Comparison of ENCODE assay signal across 8 cellular contexts in genomic region chr1:149885364-149886111, GRCh38. TPM values are rescaled to one million over a fixed set of nuclear protein-coding genes. Genes with fewer than 3 reads are reported as not detected.
DNase-seq lines count a peak whose midpoint lies in the region; ATAC-seq and TF ChIP-seq lines count a peak whose summit lies in the region.

No MANE protein-coding gene starts in this region.

- H3K4me3 ChIP-seq in HCT116 (replicated peaks in 1 of 2; ENCODE audit: low read depth in 1 of 2, low read length in 2 of 2) (peak overlapping the region; percentile 50 to 63), left lung (peak overlapping the region; percentile 57 to 61)

- BruUV-seq in HCT116 (replicated peaks; lab: Mats Ljungman, UMichigan) = no TSS peak

- H2AFZ ChIP-seq in HCT116 (ENCODE audit: low read depth, low read length, poor library complexity, severe bottlenecking) = no peak overlapping the region

- no peaks in the 10 kb centered on the region for H3K36me3 Mint-ChIP-seq in activated CD4-positive, alpha-beta T cell treated with anti-CD3 and anti-CD28 coated beads, Interleukin-2, amount 10 ng/mL, durations not matched to agents 7 days and 5 days (ENCODE audit: low read depth)

- TF ChIP-seq RAD21 in HCT116 (IDR thresholded peaks at IDR 0.05; ENCODE audit: low read depth) = no peak

- intact Hi-C loops in HCT116 (cut with micrococcal nuclease) (no loop called here), left lung (cut with DNase I) (no loop called here)

- H3K36me3 ChIP-seq in HCT116 (ENCODE audit: control insufficient read depth in 1 of 2, insufficient read depth in 2 of 2, low read length in 2 of 2) (no peaks in the 10 kb centered on the region), left lung (no peaks in the 10 kb centered on the region)

- H3K79me2 ChIP-seq in HCT116 (ENCODE audit: insufficient read depth, low read length) = no peaks in the 10 kb centered on the region

- H3K4me1 ChIP-seq in HCT116 (ENCODE audit: control insufficient read depth in 1 of 2, insufficient read depth in 2 of 2, low read length in 2 of 2) = peaks cover 22 to 45% of the 10 kb centered on the region in 2 experiments
- peaks cover 4 to 28% of the 10 kb centered on the region in 2 donors for H3K4me1 ChIP-seq in left lung

- DNase-seq in AG08395 (ENCODE audit: low spot score) = peak; percentile 89
- DNase-seq in HCT116 (ENCODE audit: low read depth, low spot score) = peak; percentile 73
- peak; percentile 58 to 72 for DNase-seq in NCI-H524 (lab: John Stamatoyannopoulos, UW)
- DNase-seq in activated CD4-positive, alpha-beta T cell treated with anti-CD3 and anti-CD28 coated beads, Interleukin-2, amount 10 ng/mL, durations not matched to agents 7 days and 5 days = peak; percentile 81
- DNase-seq in dermis blood vessel endothelial cell = peak; percentile 83
- DNase-seq in left lung = peak; percentile 90
- peak; percentile 67 to 80 for DNase-seq in stimulated activated CD4-positive, alpha-beta T cell treated with anti-CD3 and anti-CD28 coated beads, Interleukin-2, amount 100 ng/mL, for 24 hours

- no peak overlapping the region for H3K27ac Mint-ChIP-seq in activated CD4-positive, alpha-beta T cell treated with anti-CD3 and anti-CD28 coated beads, Interleukin-2, amount 10 ng/mL, durations not matched to agents 7 days and 5 days

- no peaks in the 10 kb centered on the region for H3K9me3 ChIP-seq in HCT116 (ENCODE audit: control insufficient read depth in 1 of 2, insufficient read depth in 1 of 2, low read depth in 1 of 2, low read length in 2 of 2)
- H3K9me3 ChIP-seq in left lung = no peaks in the 10 kb centered on the region

- TF ChIP-seq POLR2A in HCT116 (IDR thresholded peaks at IDR 0.05; ENCODE audit: borderline replicate concordance, extremely low read depth, insufficient read depth, insufficient read length) = peak; percentile 97

- H3K4me3 Mint-ChIP-seq in activated CD4-positive, alpha-beta T cell treated with anti-CD3 and anti-CD28 coated beads, Interleukin-2, amount 10 ng/mL, durations not matched to agents 7 days and 5 days = no peak overlapping the region

- ATAC-seq in HCT116 = peak; percentile 35
- peak; percentile 59 for ATAC-seq in left lung
- no peak for ATAC-seq in HG03521 (IDR thresholded peaks at IDR 0.05; ENCODE audit: unreplicated experiment)

- H3K27ac ChIP-seq in HCT116 (ENCODE audit: low read depth, low read length) (peak overlapping the region; percentile 91), left lung (peak overlapping the region; percentile 93 to 100)

- no peaks in the 10 kb centered on the region for H3K9me3 Mint-ChIP-seq in activated CD4-positive, alpha-beta T cell treated with anti-CD3 and anti-CD28 coated beads, Interleukin-2, amount 10 ng/mL, durations not matched to agents 7 days and 5 days

- peaks cover 18% of the 10 kb centered on the region for H3K4me1 Mint-ChIP-seq in activated CD4-positive, alpha-beta T cell treated with anti-CD3 and anti-CD28 coated beads, Interleukin-2, amount 10 ng/mL, durations not matched to agents 7 days and 5 days

- H3K27me3 Mint-ChIP-seq in activated CD4-positive, alpha-beta T cell treated with anti-CD3 and anti-CD28 coated beads, Interleukin-2, amount 10 ng/mL, durations not matched to agents 7 days and 5 days = no peaks in the 10 kb centered on the region

- H3K9me2 ChIP-seq in HCT116 (ENCODE audit: insufficient read depth) = no peaks in the 10 kb centered on the region

- POLR2A ChIA-PET in HCT116 (lab: Charles Lee) = interaction anchor here (0.8 to 5.5 kb wide), 11 partner anchors 8 to 301 kb away, joined by 4 to 46 read pairs (median 11); partner anchors contain the start of gene MTMR11
- POLR2A ChIA-PET in activated CD4-positive, alpha-beta T cell treated with anti-CD3 and anti-CD28 coated beads, Interleukin-2, amount 10 ng/mL, durations not matched to agents 7 days and 5 days (lab: Charles Lee) = interaction anchor here (0.6 to 4.2 kb wide), 9 partner anchors 14 to 676 kb away, joined by 3 to 31 read pairs (median 4); partner anchors contain the start of genes BOLA1 and SF3B4

- TF ChIP-seq CTCF in HCT116 (IDR thresholded peaks at IDR 0.05 in 2 of 3, conservative IDR thresholded peaks at IDR 0.05 in 1 of 3; ENCODE audit: borderline replicate concordance in 1 of 3, insufficient read depth in 1 of 3, low read depth in 2 of 3, low read length in 2 of 3) (no peak), left lung (IDR thresholded peaks at IDR 0.05) (peak in 1 of 2 donors; percentile 8)

- H3K9ac ChIP-seq in HCT116 (ENCODE audit: low read length) = peak overlapping the region; percentile 87

- RAD21 ChIA-PET in HCT116 (lab: Charles Lee; ENCODE audit: low non-redundant PET in 1 of 2, low total read pairs in 2 of 2, uncharacterized antibody in 2 of 2, unreplicated experiment in 2 of 2) = no interaction called here

- H3K27me3 ChIP-seq in HCT116 (ENCODE audit: insufficient read depth, low read length) (no peaks in the 10 kb centered on the region), left lung (no peaks in the 10 kb centered on the region)

- CTCF ChIA-PET in HCT116 (lab: Charles Lee) = interaction anchor here (3.3 kb wide), 1 partner anchor 283 kb away, joined by 17 read pairs; no protein-coding TSS in a partner anchor
- CTCF ChIA-PET in activated CD4-positive, alpha-beta T cell treated with anti-CD3 and anti-CD28 coated beads, Interleukin-2, amount 10 ng/mL, durations not matched to agents 7 days and 5 days (lab: Charles Lee) = interaction anchor here (0.6 to 1.2 kb wide), 3 partner anchors 8 to 356 kb away, joined by 3 to 4 read pairs (median 4); no protein-coding TSS in a partner anchor

- H4K20me1 ChIP-seq in HCT116 (ENCODE audit: insufficient read depth) = no peaks in the 10 kb centered on the region

- H3K4me2 ChIP-seq in HCT116 (ENCODE audit: low read length) = peak overlapping the region; percentile 91

TF ChIP-seq in HCT116, 20 proteins besides CTCF, POLR2A, EP300 and RAD21:
- TF ChIP-seq EZH2 (IDR thresholded peaks at IDR 0.05) = no peak
- peak; percentile 30 for TF ChIP-seq TCF7L2 (IDR thresholded peaks at IDR 0.05; ENCODE audit: borderline replicate concordance, extremely low read depth, insufficient read depth, insufficient read length)
- TF ChIP-seq JUND (IDR thresholded peaks at IDR 0.05) = peak; percentile 15
- TF ChIP-seq POLR2AphosphoS5 (IDR thresholded peaks at IDR 0.05; ENCODE audit: low read depth, low read length) = peak; percentile 76
- TF ChIP-seq, protein P1, sequence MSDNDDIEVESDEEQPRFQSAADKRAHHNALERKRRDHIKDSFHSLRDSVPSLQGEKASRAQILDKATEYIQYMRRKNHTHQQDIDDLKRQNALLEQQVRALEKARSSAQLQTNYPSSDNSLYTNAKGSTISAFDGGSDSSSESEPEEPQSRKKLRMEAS (IDR thresholded peaks at IDR 0.05) = peak; percentile 62
- peak; percentile 78 for TF ChIP-seq SIN3A (IDR thresholded peaks at IDR 0.05; ENCODE audit: low read depth)
- TF ChIP-seq, protein P2, sequence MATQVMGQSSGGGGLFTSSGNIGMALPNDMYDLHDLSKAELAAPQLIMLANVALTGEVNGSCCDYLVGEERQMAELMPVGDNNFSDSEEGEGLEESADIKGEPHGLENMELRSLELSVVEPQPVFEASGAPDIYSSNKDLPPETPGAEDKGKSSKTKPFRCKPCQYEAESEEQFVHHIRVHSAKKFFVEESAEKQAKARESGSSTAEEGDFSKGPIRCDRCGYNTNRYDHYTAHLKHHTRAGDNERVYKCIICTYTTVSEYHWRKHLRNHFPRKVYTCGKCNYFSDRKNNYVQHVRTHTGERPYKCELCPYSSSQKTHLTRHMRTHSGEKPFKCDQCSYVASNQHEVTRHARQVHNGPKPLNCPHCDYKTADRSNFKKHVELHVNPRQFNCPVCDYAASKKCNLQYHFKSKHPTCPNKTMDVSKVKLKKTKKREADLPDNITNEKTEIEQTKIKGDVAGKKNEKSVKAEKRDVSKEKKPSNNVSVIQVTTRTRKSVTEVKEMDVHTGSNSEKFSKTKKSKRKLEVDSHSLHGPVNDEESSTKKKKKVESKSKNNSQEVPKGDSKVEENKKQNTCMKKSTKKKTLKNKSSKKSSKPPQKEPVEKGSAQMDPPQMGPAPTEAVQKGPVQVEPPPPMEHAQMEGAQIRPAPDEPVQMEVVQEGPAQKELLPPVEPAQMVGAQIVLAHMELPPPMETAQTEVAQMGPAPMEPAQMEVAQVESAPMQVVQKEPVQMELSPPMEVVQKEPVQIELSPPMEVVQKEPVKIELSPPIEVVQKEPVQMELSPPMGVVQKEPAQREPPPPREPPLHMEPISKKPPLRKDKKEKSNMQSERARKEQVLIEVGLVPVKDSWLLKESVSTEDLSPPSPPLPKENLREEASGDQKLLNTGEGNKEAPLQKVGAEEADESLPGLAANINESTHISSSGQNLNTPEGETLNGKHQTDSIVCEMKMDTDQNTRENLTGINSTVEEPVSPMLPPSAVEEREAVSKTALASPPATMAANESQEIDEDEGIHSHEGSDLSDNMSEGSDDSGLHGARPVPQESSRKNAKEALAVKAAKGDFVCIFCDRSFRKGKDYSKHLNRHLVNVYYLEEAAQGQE (IDR thresholded peaks at IDR 0.05; ENCODE audit: low read depth) = no peak
- TF ChIP-seq CEBPB (IDR thresholded peaks at IDR 0.05; ENCODE audit: low read depth) = peak; percentile 22; the same call in 1 of the 2 replicates
- peak; percentile 43; the same call in 1 of the 2 replicates for TF ChIP-seq SP1 (IDR thresholded peaks at IDR 0.05; ENCODE audit: low read depth)

RNA-seq across cellular contexts. Expression of gene BOLA1, which starts 13.8 kb away (rescaled TPM):
- total RNA-seq in HCT116 (2021; ENCODE audit: unreplicated experiment) (20.4 TPM), dermis blood vessel endothelial cell (10.1 and 12.8 TPM in 2 replicates), left lung (10 to 100 TPM; 11.4 to 13.1 TPM)
- 21.2 and 22.9 TPM in 2 replicates for polyA plus RNA-seq in HCT116 (2012)
- total RNA-seq in activated CD4-positive, alpha-beta T cell treated with anti-CD3 and anti-CD28 coated beads, Interleukin-2, amount 10 ng/mL, durations not matched to agents 7 days and 5 days = 10 to 100 TPM; 20.3 to 20.6 TPM

RNA-seq across cellular contexts. Expression of gene SV2A, which starts 32.1 kb away (rescaled TPM):
- total RNA-seq in HCT116 (2021; ENCODE audit: unreplicated experiment) = 0.15 TPM
- polyA plus RNA-seq in HCT116 (2012) = 0.05 TPM in 1 of 2 replicates, not detected in the other
- total RNA-seq in activated CD4-positive, alpha-beta T cell treated with anti-CD3 and anti-CD28 coated beads, Interleukin-2, amount 10 ng/mL, durations not matched to agents 7 days and 5 days = 1 to 10 TPM; 7.5 to 7.7 TPM
- total RNA-seq in dermis blood vessel endothelial cell = 3.9 and 6.7 TPM in 2 replicates
- 1 to 10 TPM; 3.3 to 3.4 TPM for total RNA-seq in left lung

RNA-seq across cellular contexts. Expression of gene SF3B4, which starts 42.1 kb away (rescaled TPM):
- total RNA-seq in HCT116 (2021; ENCODE audit: unreplicated experiment) (88.5 TPM), dermis blood vessel endothelial cell (7.8 and 16.3 TPM in 2 replicates), left lung (10 to 100 TPM; 39.4 to 54.0 TPM)
- 57.4 and 62.4 TPM in 2 replicates for polyA plus RNA-seq in HCT116 (2012)
- 100 to 1,000 TPM in 1 of 2 experiments, 10 to 100 TPM in 1; 90.2 to 101 TPM for total RNA-seq in activated CD4-positive, alpha-beta T cell treated with anti-CD3 and anti-CD28 coated beads, Interleukin-2, amount 10 ng/mL, durations not matched to agents 7 days and 5 days

RNA-seq across cellular contexts. Expression of gene MTMR11, which starts 51.1 kb away (rescaled TPM):
- total RNA-seq in HCT116 (2021; ENCODE audit: unreplicated experiment) = 10.5 TPM
- 11.6 and 12.3 TPM in 2 replicates for polyA plus RNA-seq in HCT116 (2012)
- total RNA-seq in activated CD4-positive, alpha-beta T cell treated with anti-CD3 and anti-CD28 coated beads, Interleukin-2, amount 10 ng/mL, durations not matched to agents 7 days and 5 days = 1 to 10 TPM; 2.1 to 2.8 TPM
- total RNA-seq in dermis blood vessel endothelial cell = 0.47 and 1.5 TPM in 2 replicates
- 10 to 100 TPM; 12.7 to 18.0 TPM for total RNA-seq in left lung
